In genomic region chr2:241314181-241314932, GRCh38 we compare ENCODE assay signal across 8 cellular contexts. TPM values are rescaled to one million over a fixed set of nuclear protein-coding genes. Genes with fewer than 3 reads are reported as not detected.
DNase-seq lines count a peak whose midpoint lies in the region; ATAC-seq and TF ChIP-seq lines count a peak whose summit lies in the region.

No MANE protein-coding gene starts in this region.

- H3K9me3 Mint-ChIP-seq in T-cell: no peaks in the 10 kb centered on the region

- H3K4me1 ChIP-seq in HEK293 (ENCODE audit: control insufficient read depth, insufficient read depth, low read length): peaks cover 23% of the 10 kb centered on the region

- H3K36me3 ChIP-seq in HEK293 (ENCODE audit: control insufficient read depth in 2 of 2, insufficient read depth in 1 of 2, low read length in 2 of 2): peaks cover under 1 to 18% of the 10 kb centered on the region in 2 experiments; a peak in 2 of 3 replicates

- peak overlapping the region; percentile 94 to 99 (median 99) for H3K4me3 Mint-ChIP-seq in T-cell

- peak overlapping the region; percentile 99 for H3K27ac ChIP-seq in HEK293 (ENCODE audit: extremely low read depth, low read depth, low read length)

- DNase-seq in AML-193 (lab: John Stamatoyannopoulos, UW): peak; percentile 80 to 82
- peak in 4 of 34 experiments; percentile 2 to 12 (median 7) for DNase-seq in T-cell
- DNase-seq in fibroblast of pulmonary artery (ENCODE audit: low read depth): peak; percentile 69
- DNase-seq in putamen (ENCODE audit: low spot score): peak; percentile 12
- no peak for DNase-seq in GM19240 (ENCODE audit: insufficient read length, low spot score)
- no peak for DNase-seq in NCI-H1092 treated with DMSO at 0.1 percent for 48 hours (lab: John Stamatoyannopoulos, UW)

- no peak for TF ChIP-seq CTCF in HEK293 (tag by site-specific recombination; IDR thresholded peaks at IDR 0.05)
- TF ChIP-seq CTCF in fibroblast of pulmonary artery (IDR thresholded peaks at IDR 0.05; ENCODE audit: low read length, missing control alignments): no peak

- peak overlapping the region; percentile 76 to 80 for H3K27ac Mint-ChIP-seq in T-cell

- no peaks in the 10 kb centered on the region for H3K9me3 ChIP-seq in HEK293 (ENCODE audit: control insufficient read depth, insufficient read depth, low read depth, low read length)

- H3K27me3 Mint-ChIP-seq in T-cell: no peaks in the 10 kb centered on the region

- CTCF ChIA-PET in HEK293 (lab: Yijun Ruan, JAX) (interaction anchor here (0.7 to 1.1 kb wide), 6 partner anchors 10 to 314 kb away, joined by 3 to 4 read pairs (median 4); no protein-coding TSS in a partner anchor), T-cell (lab: Charles Lee) (interaction anchor here in 1 of 2 donors (0.6 to 1.2 kb wide), 3 partner anchors 16 to 212 kb away, joined by 3 read pairs; no protein-coding TSS in a partner anchor)

- ATAC-seq in T-cell (replicated peaks in 1 of 4): no peak
- no peak for ATAC-seq in HG03097 (IDR thresholded peaks at IDR 0.05; ENCODE audit: low FRiP score, unreplicated experiment)

- peaks cover 74 to 80% (median 76%) of the 10 kb centered on the region in 3 donors for H3K4me1 Mint-ChIP-seq in T-cell

- peaks cover 3% of the 10 kb centered on the region for H3K36me3 Mint-ChIP-seq in T-cell

- H3K4me3 ChIP-seq in HEK293 (ENCODE audit: low read depth, low read length) (peak overlapping the region; percentile 94), fibroblast of pulmonary artery (replicated peaks; ENCODE audit: low read depth, low read length) (peak overlapping the region; percentile 98)

- POLR2A ChIA-PET in HEK293 (lab: Yijun Ruan, JAX) (interaction anchor here (0.6 to 3.2 kb wide), 12 partner anchors 8 to 383 kb away, joined by 3 to 21 read pairs (median 6); partner anchors contain the start of gene DTYMK), T-cell (lab: Charles Lee) (interaction anchor here (0.6 to 1.4 kb wide), 2 partner anchors 8 to 372 kb away, joined by 3 to 4 read pairs; partner anchors contain the start of gene DTYMK (in 1 of the 2))

TF ChIP-seq in HEK293, 187 proteins besides CTCF, POLR2A, EP300 and RAD21:
- TF ChIP-seq INSM2 (tag by site-specific recombination; IDR thresholded peaks at IDR 0.05) (0 out of 2 replicates have a peak, but pooled peaks have one; percentile 15), GLI4 (tag by site-specific recombination; IDR thresholded peaks at IDR 0.05) (no peak), ZNF221 (tag by site-specific recombination; IDR thresholded peaks at IDR 0.05; ENCODE audit: borderline replicate concordance) (no peak)

RNA-seq across cellular contexts. Expression of gene HDLBP, which starts 1.1 kb away (rescaled TPM):
- 100 to 1,000 TPM; 130 to 184 (median 148) TPM for total RNA-seq in T-cell

RNA-seq across cellular contexts. Expression of gene SEPTIN2, which starts 1.4 kb away (rescaled TPM):
- total RNA-seq in T-cell: 100 to 1,000 TPM; 182 to 209 (median 189) TPM

RNA-seq across cellular contexts. Expression of gene FARP2, which starts 41.7 kb away (rescaled TPM):
- 10 to 100 TPM; 15.8 to 27.5 (median 18.5) TPM for total RNA-seq in T-cell

Comparison
In these comparisons a context has a peak if more than half of its experiments do, and no peak if none do; other contexts are left out.
1. DNase-seq: peak in AML-193 (2 of 2), fibroblast of pulmonary artery (single experiment) and putamen (single experiment); none in GM19240 (single experiment) and NCI-H1092 treated with DMSO at 0.1 percent for 48 hours (single experiment).